8 cellular contexts compared by ENCODE assay signal in the genomic region with DNA sequence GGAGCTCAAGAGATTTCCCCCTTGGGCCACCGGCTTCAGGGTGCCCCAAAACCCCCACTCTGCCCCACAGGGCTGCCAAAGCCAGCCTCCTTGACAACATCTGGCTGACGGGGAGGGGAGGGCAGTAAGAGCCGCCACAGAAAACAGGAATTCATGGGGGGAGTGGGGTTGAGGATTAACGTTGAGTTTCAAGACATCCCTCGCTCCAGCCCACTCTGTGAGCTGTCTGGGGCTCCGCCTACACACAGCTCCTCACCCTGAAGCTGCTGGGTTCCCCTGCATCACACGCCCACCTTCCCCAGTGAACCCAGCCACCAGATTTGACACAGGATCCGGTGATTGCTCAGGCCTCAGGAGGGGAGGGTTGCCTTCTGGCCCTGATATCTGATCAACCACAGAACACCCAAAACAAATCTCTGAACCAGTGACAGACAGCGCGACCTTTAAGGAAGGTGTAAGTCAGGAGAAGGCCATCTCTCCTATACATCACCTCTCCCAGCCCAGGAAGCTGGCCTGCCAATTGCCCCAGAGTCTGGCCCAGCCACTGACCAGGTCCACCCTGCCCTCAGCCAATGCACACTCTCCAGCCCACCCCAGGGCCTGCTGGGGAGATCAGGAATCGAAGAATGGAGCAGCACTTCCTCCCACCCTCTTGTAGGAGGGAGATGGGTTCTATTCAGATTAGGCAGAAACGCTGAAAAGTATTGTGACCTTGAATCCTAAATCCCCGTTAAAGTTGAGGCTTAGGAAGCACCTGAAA.
A peak's percentile ranks its signal among the peaks of the same experiment; 100 is the strongest.
DNase-seq lines count a peak whose midpoint lies in the region; ATAC-seq and TF ChIP-seq lines count a peak whose summit lies in the region.

No MANE protein-coding gene starts in this region.

- no peaks in the 10 kb centered on the region for H3K79me2 ChIP-seq in mesendoderm (ENCODE audit: control insufficient read depth, insufficient read depth, low read length)

- H3K27ac ChIP-seq in RWPE1 (peak overlapping the region; percentile 66; the same call in 1 of the 2 replicates), mesendoderm (ENCODE audit: low read depth, low read length) (no peak overlapping the region)

- no peak for TF ChIP-seq CTCF in GM13977 (IDR thresholded peaks at IDR 0.05; ENCODE audit: extremely low read depth, insufficient read depth, missing control alignments)
- no peak for TF ChIP-seq CTCF in RWPE1 (conservative IDR thresholded peaks at IDR 0.05; ENCODE audit: low read depth)

- H3K23ac ChIP-seq in mesendoderm (ENCODE audit: low read length) = no peak overlapping the region

- no peak overlapping the region for H2AK5ac ChIP-seq in mesendoderm (ENCODE audit: low read length)

- ATAC-seq in GM21825 (IDR thresholded peaks at IDR 0.05; ENCODE audit: unreplicated experiment) = peak; percentile 60

- H2BK120ac ChIP-seq in mesendoderm (ENCODE audit: low read depth, low read length) = no peak overlapping the region

- no peaks in the 10 kb centered on the region for H3K36me3 ChIP-seq in mesendoderm (ENCODE audit: control insufficient read depth, insufficient read depth, low read length)

- H4K5ac ChIP-seq in mesendoderm (ENCODE audit: low read length) = no peak overlapping the region

- H3K9ac ChIP-seq in mesendoderm (ENCODE audit: low read length) = peak overlapping the region; percentile 29

- H3K4me2 ChIP-seq in mesendoderm (ENCODE audit: low read length) = no peak overlapping the region

- peak; percentile 81 for DNase-seq in GM13977 (ENCODE audit: low spot score)
- no peak for DNase-seq in RWPE1 (ENCODE audit: low spot score)
- no peak for DNase-seq in mesendoderm
- DNase-seq in NCI-H1417 (lab: John Stamatoyannopoulos, UW) = no peak
- no peak for DNase-seq in DMS153 treated with DMSO at 0.1 percent for 48 hours (lab: John Stamatoyannopoulos, UW; ENCODE audit: unreplicated experiment)
- DNase-seq in cerebellar nuclear complex (lab: John Stamatoyannopoulos, UW) = no peak
- no peak for DNase-seq in C1 segment of cervical spinal cord (lab: John Stamatoyannopoulos, UW)

- H3K4me1 ChIP-seq in mesendoderm (ENCODE audit: control insufficient read depth, low read depth, low read length) = no peaks in the 10 kb centered on the region

- peak overlapping the region; percentile 54 for H3K18ac ChIP-seq in mesendoderm (ENCODE audit: low read length)

- no peak overlapping the region for H3K4me3 ChIP-seq in mesendoderm (ENCODE audit: low read length)

- peak overlapping the region; percentile 0 for H3K56ac ChIP-seq in mesendoderm (ENCODE audit: low read length)

- CTCF ChIA-PET in RWPE1 (lab: Yijun Ruan, JAX) = no interaction called here

- H4K8ac ChIP-seq in mesendoderm (ENCODE audit: low read depth, low read length) = no peak overlapping the region

- in situ Hi-C loops in GM13977 (cut with MboI; ENCODE audit: low pct_unique_long_range_greater_than_20kb, low sequenced_read_pairs, unreplicated experiment) = no loop called here

- H3K4ac ChIP-seq in mesendoderm (ENCODE audit: low read depth, low read length) = no peak overlapping the region

- no peak overlapping the region for H2BK5ac ChIP-seq in mesendoderm (ENCODE audit: low read length)

- no CpG with 5 or more reads among the region's 13 CpGs for WGBS in mesendoderm (ENCODE audit: extremely low coverage, insufficient coverage, low lambda C conversion rate)

- no peak overlapping the region for H2BK15ac ChIP-seq in mesendoderm (replicated peaks; ENCODE audit: low read depth)

- H3K27me3 ChIP-seq in mesendoderm (ENCODE audit: insufficient read depth, low read length, poor library complexity) = no peaks in the 10 kb centered on the region

- no peaks in the 10 kb centered on the region for H3K79me1 ChIP-seq in mesendoderm (ENCODE audit: low read length)

- POLR2A ChIA-PET in RWPE1 (lab: Yijun Ruan, JAX; ENCODE audit: low non-redundant PET) = interaction anchor here (0.7 kb wide), 1 partner anchor 19 kb away, joined by 8 read pairs; no protein-coding TSS in a partner anchor
